ENCODE assay signal across 9 cellular contexts in the genomic region with DNA sequence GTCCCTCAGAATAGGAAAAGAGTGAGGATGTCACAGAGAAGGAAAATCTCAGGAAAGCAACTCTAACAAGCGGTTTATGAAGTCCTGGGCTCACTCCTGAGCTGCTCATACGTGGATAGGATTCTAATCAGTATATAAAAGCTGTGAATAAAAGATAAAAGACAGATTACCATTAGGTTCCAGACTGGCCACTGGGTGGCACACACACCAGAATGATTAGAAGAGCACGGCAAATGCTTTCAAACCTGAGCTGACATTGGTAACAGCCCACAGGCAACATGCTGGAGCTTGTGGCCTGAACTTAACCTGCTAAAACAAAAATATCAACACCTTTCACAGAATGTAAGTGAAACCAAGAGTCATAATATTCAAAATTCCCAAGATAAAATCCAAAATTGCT.
DNase-seq lines count a peak whose midpoint lies in the region; FAIRE-seq and TF ChIP-seq lines count a peak whose summit lies in the region.
"Had no signal": no experiment of that assay in that cellular context is flagged by ENCODE, and none has a peak within 500 bp of the region (broad histone marks: within the 10 kb centered on the region; RNA-seq: fewer than 3 reads in every experiment).

No MANE protein-coding gene starts in this region.

- no peak overlapping the region for H3K27ac Mint-ChIP-seq in endothelial cell (ENCODE audit: unreplicated experiment)

- no peaks in the 10 kb centered on the region for H3K9me3 Mint-ChIP-seq in endothelial cell (ENCODE audit: unreplicated experiment)

- H3K4me1 ChIP-seq in HAP-1 (no peaks in the 10 kb centered on the region), small intestine (ENCODE audit: control insufficient read depth in 2 of 2, insufficient read depth in 1 of 2, low read depth in 1 of 2, low read length in 1 of 2) (no peaks in the 10 kb centered on the region)
- H3K4me1 ChIP-seq in effector memory CD4-positive, alpha-beta T cell (ENCODE audit: control insufficient read depth, insufficient read depth, low read length, poor library complexity, severe bottlenecking): no peaks in the 10 kb centered on the region

- H3K4me3 ChIP-seq in HAP-1: no peak overlapping the region
- no peak overlapping the region for H3K4me3 ChIP-seq in small intestine (ENCODE audit: low read depth in 1 of 2, low read length in 2 of 2)
- H3K4me3 ChIP-seq in effector memory CD4-positive, alpha-beta T cell (ENCODE audit: insufficient read depth, low read depth, low read length, poor library complexity, severe bottlenecking): no peak overlapping the region

- H3K27ac ChIP-seq in small intestine (ENCODE audit: low read depth in 1 of 2, low read length in 1 of 2): no peak overlapping the region
- H3K27ac ChIP-seq in effector memory CD4-positive, alpha-beta T cell (ENCODE audit: insufficient read depth, low read length, poor library complexity, severe bottlenecking): no peak overlapping the region

- no peak for FAIRE-seq in small intestine (lab: Jason Lieb, UNC)
- FAIRE-seq: islet of Langerhans had no signal

- no peak for TF ChIP-seq CTCF in endothelial cell (IDR thresholded peaks at IDR 0.05; ENCODE audit: unreplicated experiment)

- no peaks in the 10 kb centered on the region for H3K36me3 Mint-ChIP-seq in endothelial cell (ENCODE audit: low read depth, unreplicated experiment)

- WGBS in small intestine, 3 donors: 18 to 43% (median 20%) methylated on average over 3 of the region's 3 CpGs

- peaks cover 1% of the 10 kb centered on the region for H3K27me3 Mint-ChIP-seq in endothelial cell (ENCODE audit: unreplicated experiment)

- H3K4me1 Mint-ChIP-seq in endothelial cell (ENCODE audit: unreplicated experiment): no peaks in the 10 kb centered on the region

- H3K9me3 ChIP-seq in HAP-1 (no peaks in the 10 kb centered on the region), small intestine (ENCODE audit: control insufficient read depth, low read depth) (no peaks in the 10 kb centered on the region)
- H3K9me3 ChIP-seq in effector memory CD4-positive, alpha-beta T cell (ENCODE audit: control insufficient read depth, low read length): no peaks in the 10 kb centered on the region

- H3K4me3 Mint-ChIP-seq in endothelial cell (ENCODE audit: unreplicated experiment): no peak overlapping the region

- DNase-seq in NCI-H1417 (lab: John Stamatoyannopoulos, UW): peak; percentile 6 to 38 (median 6)
- DNase-seq in NCI-H1417 treated with DMSO at 0.1 percent for 48 hours (lab: John Stamatoyannopoulos, UW): no peak
- peak; percentile 36 to 48 for DNase-seq in HAP-1 (ENCODE audit: low spot score in 2 of 2)
- peak; percentile 23 for DNase-seq in NCI-H526 treated with DMSO at 0.1 percent for 48 hours (lab: John Stamatoyannopoulos, UW)
- peak; percentile 34 for DNase-seq in endothelial cell (ENCODE audit: low spot score)
- DNase-seq in small intestine: peak; percentile 40
- no peak for DNase-seq in NOMO-1 treated with dmso at 0.1 percent for 144 hours (lab: John Stamatoyannopoulos, UW; ENCODE audit: unreplicated experiment)
- no peak for DNase-seq in effector memory CD4-positive, alpha-beta T cell

- H3K27me3 ChIP-seq in HAP-1 (ENCODE audit: low read depth) (no peaks in the 10 kb centered on the region), small intestine (ENCODE audit: control insufficient read depth in 2 of 2, insufficient read depth in 2 of 2, low read length in 2 of 2) (no peaks in the 10 kb centered on the region)
- peaks cover 4% of the 10 kb centered on the region for H3K27me3 ChIP-seq in effector memory CD4-positive, alpha-beta T cell (replicated peaks; ENCODE audit: control insufficient read depth, insufficient read depth, low read length, poor library complexity, severe bottlenecking)

- in situ Hi-C loops in HAP-1 (cut with MboI; ENCODE audit: low sequenced_read_pairs): no loop called here

- H3K36me3 ChIP-seq in HAP-1 (replicated peaks): no peaks in the 10 kb centered on the region
- H3K36me3 ChIP-seq in small intestine (ENCODE audit: control insufficient read depth in 2 of 2, insufficient read depth in 2 of 2, low read length in 2 of 2): no peaks in the 10 kb centered on the region
- no peaks in the 10 kb centered on the region for H3K36me3 ChIP-seq in effector memory CD4-positive, alpha-beta T cell (ENCODE audit: control insufficient read depth, insufficient read depth, low read length)

Comparison
In these comparisons a context has a peak if more than half of its experiments do, and no peak if none do; other contexts are left out.
1. DNase-seq: peak in NCI-H1417 (3 of 3), HAP-1 (2 of 2), NCI-H526 treated with DMSO at 0.1 percent for 48 hours (single experiment), endothelial cell (single experiment) and small intestine (single experiment); none in NCI-H1417 treated with DMSO at 0.1 percent for 48 hours (single experiment), NOMO-1 treated with dmso at 0.1 percent for 144 hours (single experiment) and effector memory CD4-positive, alpha-beta T cell (0 of 3).